Comparison of ENCODE assay signal across 8 cellular contexts in genomic region chr10:132654708-132655661, GRCh38.
DNase-seq lines count a peak whose midpoint lies in the region; ATAC-seq, FAIRE-seq and TF ChIP-seq lines count a peak whose summit lies in the region.

No MANE protein-coding gene starts in this region.

- peak; percentile 81 for ATAC-seq in Panc1
- peak; percentile 71 for ATAC-seq in foreskin keratinocyte
- peak; percentile 55 to 82 (median 76) for ATAC-seq in pancreas
- no peak for ATAC-seq in GM19463 (IDR thresholded peaks at IDR 0.05; ENCODE audit: unreplicated experiment)

- no peak for TF ChIP-seq POLR2A in vagina (IDR thresholded peaks at IDR 0.05)

- H3K9me3 ChIP-seq in BLaER1 (no peaks in the 10 kb centered on the region), Panc1 (ENCODE audit: control insufficient read depth, insufficient read depth, low read depth, low read length) (no peaks in the 10 kb centered on the region), pancreas (no peaks in the 10 kb centered on the region), vagina (no peaks in the 10 kb centered on the region)

- H3K4me3 ChIP-seq in BLaER1, result no peak overlapping the region
- no peak overlapping the region for H3K4me3 ChIP-seq in H7 (ENCODE audit: insufficient read depth, low read depth, low read length)
- H3K4me3 ChIP-seq in Panc1 (ENCODE audit: low read depth in 2 of 2, low read length in 2 of 2), result no peak overlapping the region
- no peak overlapping the region for H3K4me3 ChIP-seq in pancreas
- H3K4me3 ChIP-seq in vagina, result no peak overlapping the region

- in situ Hi-C loops in Panc1 (cut with HindIII; ENCODE audit: low pct_unique_long_range_greater_than_20kb, low sequenced_read_pairs), result no loop called here

- CTCF ChIA-PET in Panc1 (lab: Charles Lee), result interaction anchor here (0.5 to 1.4 kb wide), 7 partner anchors 9 to 239 kb away, joined by 3 to 7 read pairs (median 4); no protein-coding TSS in a partner anchor

- no TSS peak for BruUV-seq in Panc1 (replicated peaks; lab: Mats Ljungman, UMichigan)

- H3K27me3 ChIP-seq in BLaER1, result no peaks in the 10 kb centered on the region
- no peaks in the 10 kb centered on the region for H3K27me3 ChIP-seq in H7 (ENCODE audit: control insufficient read depth, insufficient read depth, low read length)
- H3K27me3 ChIP-seq in Panc1 (ENCODE audit: control insufficient read depth, insufficient read depth, low read length), result no peaks in the 10 kb centered on the region
- no peaks in the 10 kb centered on the region for H3K27me3 ChIP-seq in foreskin keratinocyte
- no peaks in the 10 kb centered on the region for H3K27me3 ChIP-seq in pancreas
- H3K27me3 ChIP-seq in vagina, result no peaks in the 10 kb centered on the region

- no peak overlapping the region for H3K9ac ChIP-seq in BLaER1

- TF ChIP-seq CTCF in Panc1 (IDR thresholded peaks at IDR 0.05) (peak; percentile 99), foreskin keratinocyte (conservative IDR thresholded peaks at IDR 0.05) (peak; percentile 95), pancreas (IDR thresholded peaks at IDR 0.05) (peak; percentile 84 to 92 (median 87)), vagina (IDR thresholded peaks at IDR 0.05) (peak in 2 of 3 experiments; percentile 57 to 79)

- DNase-seq in H7 (peak; percentile 98), Panc1 (ENCODE audit: low read depth, low spot score) (no peak), foreskin keratinocyte (peak in 1 of 2 donors; percentile 26), pancreas (peak in 5 of 6 donors; percentile 40 to 85 (median 66)), vagina (ENCODE audit: extremely low spot score in 2 of 2) (no peak)
- DNase-seq in activated T-helper 9 cell treated with anti-CD3 and anti-CD28 coated beads, Interleukin-2, amount 50 U/mL, for 16 hours (ENCODE audit: low read depth), result peak; percentile 28

- no peak for FAIRE-seq in pancreas (lab: Jason Lieb, UNC)

- H3K27ac ChIP-seq in BLaER1 (no peak overlapping the region), Panc1 (ENCODE audit: low read length) (no peak overlapping the region), foreskin keratinocyte (no peak overlapping the region), pancreas (no peak overlapping the region), vagina (no peak overlapping the region)

- H3K36me3 ChIP-seq in BLaER1, result peaks cover 51% of the 10 kb centered on the region; the same call in 1 of the 2 replicates
- H3K36me3 ChIP-seq in H7 (replicated peaks; ENCODE audit: control insufficient read depth, insufficient read depth, low read length), result no peaks in the 10 kb centered on the region
- H3K36me3 ChIP-seq in Panc1 (ENCODE audit: control insufficient read depth, insufficient read depth, low read length), result no peaks in the 10 kb centered on the region
- no peaks in the 10 kb centered on the region for H3K36me3 ChIP-seq in pancreas
- peaks cover 0 to 16% of the 10 kb centered on the region in 2 donors for H3K36me3 ChIP-seq in vagina

- POLR2A ChIA-PET in Panc1 (lab: Charles Lee), result interaction anchor here (0.6 kb wide), 1 partner anchor 187 kb away, joined by 3 read pairs; no protein-coding TSS in a partner anchor

- H3K4me1 ChIP-seq in BLaER1 (peaks cover 22% of the 10 kb centered on the region), Panc1 (ENCODE audit: control insufficient read depth, insufficient read depth, low read length) (peaks cover 3% of the 10 kb centered on the region; the same call in 1 of the 2 replicates), foreskin keratinocyte (no peaks in the 10 kb centered on the region), pancreas (peaks cover 0 to 6% (median 0%) of the 10 kb centered on the region in 3 donors), vagina (peaks cover 6% of the 10 kb centered on the region)

- peak overlapping the region; percentile 19; the same call in 1 of the 2 replicates for H3K4me2 ChIP-seq in BLaER1

- WGBS in pancreas, 2 donors, result 63 to 64% methylated on average over 48 of the region's 48 CpGs

- H4K20me1 ChIP-seq in BLaER1, result peaks cover 79% of the 10 kb centered on the region

- intact Hi-C loops in Panc1 (cut with micrococcal nuclease; ENCODE audit: unreplicated experiment) (no loop called here), pancreas (cut with DNase I) (loop anchor here in 2 of 3 donors (10.0 kb wide), 2 partner anchors 130 to 470 kb away; partner anchors contain the start of gene NKX6-2 (in 1 of the 2)), vagina (cut with DNase I) (no loop called here)

Comparison
In these comparisons a context has a peak if more than half of its experiments do, and no peak if none do; other contexts are left out.
1. DNase-seq: peak in H7 (single experiment), activated T-helper 9 cell treated with anti-CD3 and anti-CD28 coated beads, Interleukin-2, amount 50 U/mL, for 16 hours (single experiment) and pancreas (5 of 6); none in Panc1 (single experiment) and vagina (0 of 2).
2. intact Hi-C loops: an anchor here in pancreas (10.0 kb wide); none called in Panc1 and vagina.
3. Peak in every context shown above with its lines, with median percentiles within 50 percentile points of each other: CTCF ChIP-seq.